ENCODE assay signal across 8 cellular contexts in the genomic region with DNA sequence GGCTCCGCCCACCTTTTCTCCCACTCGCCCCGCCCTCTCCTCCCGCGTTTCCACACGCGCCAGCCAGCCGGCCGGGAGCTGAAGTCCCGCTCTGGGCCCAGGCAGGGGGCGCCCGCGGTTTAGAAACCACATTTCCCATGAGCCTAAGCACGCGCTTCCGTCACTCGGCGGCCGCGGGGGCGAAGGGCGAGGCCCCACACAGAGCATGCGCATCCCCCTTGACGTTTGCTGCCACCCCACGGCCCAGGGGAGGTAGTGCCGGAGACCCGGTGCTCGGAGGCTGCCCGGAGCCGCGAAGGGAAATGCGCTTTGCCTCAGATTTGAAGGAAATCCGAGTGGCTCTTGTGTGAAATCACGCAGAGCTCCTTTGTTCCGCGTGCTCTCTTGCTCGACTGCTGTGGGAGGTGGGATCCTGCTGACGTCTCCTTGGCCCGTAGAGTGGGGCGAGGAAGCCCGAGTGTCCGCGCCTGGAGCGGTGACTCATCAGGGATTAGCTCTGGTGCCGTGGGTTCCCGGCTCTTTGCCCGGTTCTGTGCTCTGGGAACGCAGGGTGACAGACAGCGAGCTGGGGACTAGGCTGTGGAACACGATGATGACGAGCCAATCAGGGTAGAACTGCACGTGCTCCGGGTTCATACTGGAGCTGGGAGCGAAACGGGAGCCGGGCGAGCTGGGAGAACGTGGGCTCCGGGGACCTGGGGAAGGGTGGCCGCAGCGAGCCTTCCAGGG. TPM values are rescaled to one million over a fixed set of nuclear protein-coding genes. Genes with fewer than 3 reads are reported as not detected.
DNase-seq lines count a peak whose midpoint lies in the region; TF ChIP-seq lines count a peak whose summit lies in the region.

No MANE protein-coding gene starts in this region.

- peak; percentile 95 for TF ChIP-seq CTCF in MM.1S (IDR thresholded peaks at IDR 0.05; ENCODE audit: low read length)

- peak overlapping the region; percentile 95 for H2BK5ac ChIP-seq in neuronal stem cell (ENCODE audit: low read length)

- H3K23ac ChIP-seq in neuronal stem cell (ENCODE audit: low read depth, low read length, poor library complexity) = peak overlapping the region; percentile 91

- peak overlapping the region; percentile 21 for H2BK15ac ChIP-seq in neuronal stem cell (ENCODE audit: low read length)

- H3K18ac ChIP-seq in neuronal stem cell (ENCODE audit: low read length) = peak overlapping the region; percentile 99

- H3K79me1 ChIP-seq in neuronal stem cell (ENCODE audit: low read depth, low read length) = no peaks in the 10 kb centered on the region

- H3K9me2 ChIP-seq in MM.1S (replicated peaks; ENCODE audit: insufficient read depth, low read length) = no peaks in the 10 kb centered on the region

- H3K4me2 ChIP-seq in MM.1S (ENCODE audit: low read depth, low read length) (peak overlapping the region; percentile 63), neuronal stem cell (ENCODE audit: insufficient read depth, low read length, poor library complexity, severe bottlenecking) (peak overlapping the region; percentile 78)

- WGBS in neuronal stem cell (ENCODE audit: extremely low coverage in 2 of 2, insufficient read length in 2 of 2, insufficient replicate concordance in 1 of 2), 2 donors = no CpG with 5 or more reads among the region's 61 CpGs

- no peak overlapping the region for H4K8ac ChIP-seq in neuronal stem cell (ENCODE audit: low read depth, low read length)

- peaks cover 30% of the 10 kb centered on the region for H3F3A ChIP-seq in MM.1S (ENCODE audit: insufficient read depth, low read length)

- peak overlapping the region; percentile 77 for H3K4me3 ChIP-seq in MM.1S (ENCODE audit: low read length)
- H3K4me3 ChIP-seq in neuronal stem cell (ENCODE audit: low read length in 2 of 2) = peak overlapping the region; percentile 71 to 85

- H3K27ac ChIP-seq in MM.1S (ENCODE audit: low read length) (peak overlapping the region; percentile 89), neuronal stem cell (replicated peaks; ENCODE audit: low read length) (peak overlapping the region; percentile 97), substantia nigra (ENCODE audit: low read depth, low read length, poor library complexity, severe bottlenecking) (peak overlapping the region; percentile 96)

- H3K27me3 ChIP-seq in MM.1S (replicated peaks; ENCODE audit: insufficient read depth, low read length) (no peaks in the 10 kb centered on the region), neuronal stem cell (ENCODE audit: control insufficient read depth in 3 of 3, insufficient read depth in 3 of 3, low read depth in 1 of 3, low read length in 3 of 3) (no peaks in the 10 kb centered on the region)

- H3K4ac ChIP-seq in neuronal stem cell (ENCODE audit: low read length) = no peak overlapping the region

- no peak overlapping the region for H4K91ac ChIP-seq in neuronal stem cell (ENCODE audit: low read depth, low read length, poor library complexity)

- H3K4me1 ChIP-seq in MM.1S (ENCODE audit: low read length) (peaks cover 17% of the 10 kb centered on the region), neuronal stem cell (ENCODE audit: control insufficient read depth in 2 of 2, insufficient read depth in 1 of 2, low read depth in 1 of 2, low read length in 2 of 2) (peaks cover 0 to 3% of the 10 kb centered on the region in 2 donors)

- peaks cover 40% of the 10 kb centered on the region for H3K79me2 ChIP-seq in MM.1S (ENCODE audit: low read length)

- H2AK5ac ChIP-seq in neuronal stem cell (ENCODE audit: low read depth, low read length) = no peak overlapping the region

- no peak overlapping the region for H3K14ac ChIP-seq in neuronal stem cell (ENCODE audit: low read length)

- DNase-seq in GF-D8 (lab: John Stamatoyannopoulos, UW) = peak; percentile 96
- peak; percentile 100 for DNase-seq in HCEC 1CT
- peak; percentile 100 for DNase-seq in MM.1S
- peak; percentile 96 for DNase-seq in SIG-M5 (lab: John Stamatoyannopoulos, UW)
- peak; percentile 95 to 96 (median 96) for DNase-seq in activated naive CD4-positive, alpha-beta T cell (lab: John Stamatoyannopoulos, UW)
- DNase-seq in foreskin melanocyte = peak; percentile 98
- peak; percentile 100 for DNase-seq in neuronal stem cell (ENCODE audit: low spot score)
- peak; percentile 88 to 100 (median 99) for DNase-seq in substantia nigra (lab: John Stamatoyannopoulos, UW)

- H3K36me3 ChIP-seq in MM.1S (replicated peaks; ENCODE audit: insufficient read depth, low read length) (no peaks in the 10 kb centered on the region), neuronal stem cell (replicated peaks in 1 of 2; ENCODE audit: control insufficient read depth in 2 of 2, insufficient read depth in 2 of 2, low read length in 2 of 2) (peaks cover 0 to 4% of the 10 kb centered on the region in 2 donors)

- peaks cover 3% of the 10 kb centered on the region; the same call in 1 of the 2 replicates for H4K20me1 ChIP-seq in MM.1S (ENCODE audit: insufficient read depth, low read length)

- H3K9me3 ChIP-seq in MM.1S (replicated peaks; ENCODE audit: insufficient read depth, low read length) (no peaks in the 10 kb centered on the region), neuronal stem cell (replicated peaks in 1 of 2; ENCODE audit: control insufficient read depth in 2 of 2, insufficient read depth in 1 of 2, low read depth in 1 of 2, low read length in 2 of 2) (no peaks in the 10 kb centered on the region)

- H2BK12ac ChIP-seq in neuronal stem cell (ENCODE audit: low read length) = no peak overlapping the region

- peak overlapping the region; percentile 82 for H2BK120ac ChIP-seq in neuronal stem cell (ENCODE audit: low read depth, low read length)

- H3K9ac ChIP-seq in MM.1S (ENCODE audit: low read length) = peak overlapping the region; percentile 87
- peak overlapping the region; percentile 94 for H3K9ac ChIP-seq in neuronal stem cell (ENCODE audit: low read depth, low read length, poor library complexity)

- H2AFZ ChIP-seq in MM.1S (ENCODE audit: low read length) (peak overlapping the region; percentile 68), neuronal stem cell (ENCODE audit: low read length) (peak overlapping the region; percentile 94)

RNA-seq across cellular contexts. Expression of gene B3GALNT2, which starts 0.4 kb away (rescaled TPM):
- 14.7 TPM for polyA plus RNA-seq in neuronal stem cell (2013, experiment 1 of 2)
- polyA plus RNA-seq in neuronal stem cell (2013, experiment 2 of 2) = 15.4 TPM

Comparison
In these comparisons a context has a peak if more than half of its experiments do, and no peak if none do; other contexts are left out.
1. Peak in every context shown above with its lines: DNase-seq, H3K4me3 ChIP-seq and H3K27ac ChIP-seq.